ENCODE assay signal across 1 cellular context in genomic region chr12:46402451-46402850, GRCh38.
TF ChIP-seq lines count a peak whose summit lies in the region.

No MANE protein-coding gene starts in this region.

TF ChIP-seq in IMR-90, 13 proteins besides CTCF, POLR2A, EP300 and RAD21:
- TF ChIP-seq MAFK (IDR thresholded peaks at IDR 0.05; ENCODE audit: low read depth, low read length) = no peak
- no peak for TF ChIP-seq RCOR1 (IDR thresholded peaks at IDR 0.05; ENCODE audit: insufficient replicate concordance, low read length)
- TF ChIP-seq MXI1 (IDR thresholded peaks at IDR 0.05; ENCODE audit: borderline replicate concordance, low read depth, low read length) = no peak
- TF ChIP-seq FOS (IDR thresholded peaks at IDR 0.05; ENCODE audit: low read depth, low read length) = no peak
- TF ChIP-seq SMC3 (IDR thresholded peaks at IDR 0.05; ENCODE audit: low read depth, low read length) = no peak
